ENCODE assay signal across 10 cellular contexts in the genomic region with DNA sequence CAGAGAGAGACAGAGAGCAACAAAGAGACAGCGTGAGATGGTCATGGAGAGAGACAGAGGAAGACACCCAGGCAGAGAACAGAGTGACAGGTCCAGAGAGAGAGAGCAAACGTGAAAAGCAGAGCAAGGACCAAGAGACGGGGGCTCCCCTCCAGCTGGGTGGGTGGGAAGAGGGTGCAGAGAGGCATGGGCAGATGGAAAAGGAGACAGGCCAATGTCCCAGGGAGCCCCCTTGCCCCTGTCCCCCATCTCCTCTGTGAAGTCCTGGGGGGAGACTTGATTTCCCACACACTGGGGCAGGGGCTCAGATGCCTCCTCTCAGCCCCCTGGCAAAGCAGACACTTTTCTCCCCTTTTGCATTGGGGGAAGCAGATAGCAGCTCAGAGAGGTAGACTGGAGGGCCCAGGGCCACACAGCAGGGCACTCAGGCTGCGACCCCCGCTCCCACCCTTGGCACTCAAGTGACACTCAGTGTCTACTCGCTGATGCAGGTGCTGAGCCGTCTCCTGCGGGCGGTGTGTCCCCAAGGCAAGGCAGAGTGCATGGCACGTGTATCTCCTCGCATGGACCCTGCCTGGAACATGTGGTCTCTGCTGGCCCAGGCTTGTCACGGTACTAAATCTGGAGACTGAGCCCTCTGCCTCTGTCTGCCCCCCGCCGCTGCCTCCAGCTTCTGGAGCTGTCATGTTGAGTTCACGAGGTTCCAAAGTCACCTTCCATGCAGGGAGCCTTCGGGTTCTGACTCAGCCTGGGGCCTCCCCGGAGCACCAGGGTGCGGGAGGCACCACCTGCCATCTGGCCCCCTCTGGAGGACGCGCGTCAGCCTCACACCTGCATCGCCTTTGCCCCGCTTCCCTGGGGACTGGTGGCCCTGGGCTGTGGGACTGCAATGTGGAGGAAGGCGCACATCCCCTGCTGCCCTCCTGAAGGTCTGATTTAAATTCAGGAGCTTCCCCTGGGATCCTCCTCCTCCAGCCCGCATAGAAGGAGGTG.
A peak's percentile ranks its signal among the peaks of the same experiment; 100 is the strongest.
DNase-seq lines count a peak whose midpoint lies in the region; ATAC-seq and TF ChIP-seq lines count a peak whose summit lies in the region.
"Had no signal": no experiment of that assay in that cellular context is flagged by ENCODE, and none has a peak within 500 bp of the region (broad histone marks: within the 10 kb centered on the region; RNA-seq: fewer than 3 reads in every experiment).

No MANE protein-coding gene starts in this region.

- no peak for TF ChIP-seq POLR2A in heart left ventricle (IDR thresholded peaks at IDR 0.05)

- peak; percentile 54 for DNase-seq in activated CD8-positive, alpha-beta memory T cell treated with anti-CD3 and anti-CD28 coated beads for 24 hours
- no peak for DNase-seq in activated CD8-positive, alpha-beta memory T cell treated with anti-CD3 and anti-CD28 coated beads, Interleukin-2, amount 50 U/mL, for 48 hours
- DNase-seq in NCI-H345 (lab: John Stamatoyannopoulos, UW) = peak; percentile 85
- peak in 3 of 5 donors; percentile 15 to 60 (median 22) for DNase-seq in heart left ventricle
- DNase-seq in tibial artery = peak; percentile 20 to 64
- DNase-seq in HuH-7 (ENCODE audit: low spot score) = no peak
- DNase-seq: DMS79 treated with DMSO at 0.1 percent for 48 hours had no signal

- intact Hi-C loops in heart left ventricle (cut with DNase I) = loop anchor here in 7 of 10 donors (1.0 to 10.0 kb wide), 6 partner anchors 16 to 318 kb away; partner anchors contain the start of gene GSE1 (in 2 of the 7)
- intact Hi-C loops in tibial artery (cut with DNase I; ENCODE audit: low total_unique reads) = loop anchor here (10.0 kb wide), 1 partner anchor 218 kb away; the partner anchor contains the start of gene GSE1

- H3K9me3 ChIP-seq in heart left ventricle (no peaks in the 10 kb centered on the region), tibial artery (no peaks in the 10 kb centered on the region)

- peak overlapping the region in 2 of 12 donors; percentile 61 to 87 for H3K27ac ChIP-seq in heart left ventricle
- peak overlapping the region; percentile 78 to 89 for H3K27ac ChIP-seq in tibial artery

- TF ChIP-seq CTCF in heart left ventricle (IDR thresholded peaks at IDR 0.05) = no peak
- no peak for TF ChIP-seq CTCF in tibial artery (IDR thresholded peaks at IDR 0.05)

- H3K4me1 ChIP-seq in heart left ventricle (peaks cover 8 to 35% (median 25%) of the 10 kb centered on the region in 12 donors), tibial artery (peaks cover 0 to 35% (median 31%) of the 10 kb centered on the region in 4 donors)

- no peak for ATAC-seq in heart left ventricle
- ATAC-seq in HG03469 (IDR thresholded peaks at IDR 0.05; ENCODE audit: unreplicated experiment) = no peak
- ATAC-seq in HG03342 (IDR thresholded peaks at IDR 0.05; ENCODE audit: unreplicated experiment) = no peak
- ATAC-seq: naive thymus-derived CD8-positive, alpha-beta T cell had no signal

- H3K36me3 ChIP-seq in heart left ventricle (no peaks in the 10 kb centered on the region), tibial artery (no peaks in the 10 kb centered on the region)

- H3K4me3 ChIP-seq in heart left ventricle = no peak overlapping the region
- H3K4me3 ChIP-seq in tibial artery = no peak overlapping the region

- no peaks in the 10 kb centered on the region for H3K27me3 ChIP-seq in heart left ventricle
- no peaks in the 10 kb centered on the region for H3K27me3 ChIP-seq in tibial artery

- WGBS in heart left ventricle, 4 donors = 82 to 91% (median 87%) methylated on average over 12 to 25 of the region's 25 CpGs

Comparison
In these comparisons a context has a peak if more than half of its experiments do, and no peak if none do; other contexts are left out.
1. DNase-seq: peak in activated CD8-positive, alpha-beta memory T cell treated with anti-CD3 and anti-CD28 coated beads for 24 hours (single experiment), NCI-H345 (single experiment), heart left ventricle (3 of 5) and tibial artery (2 of 2); none in activated CD8-positive, alpha-beta memory T cell treated with anti-CD3 and anti-CD28 coated beads, Interleukin-2, amount 50 U/mL, for 48 hours (single experiment) and HuH-7 (single experiment).